Comparison of ENCODE assay signal across 8 cellular contexts in the genomic region with DNA sequence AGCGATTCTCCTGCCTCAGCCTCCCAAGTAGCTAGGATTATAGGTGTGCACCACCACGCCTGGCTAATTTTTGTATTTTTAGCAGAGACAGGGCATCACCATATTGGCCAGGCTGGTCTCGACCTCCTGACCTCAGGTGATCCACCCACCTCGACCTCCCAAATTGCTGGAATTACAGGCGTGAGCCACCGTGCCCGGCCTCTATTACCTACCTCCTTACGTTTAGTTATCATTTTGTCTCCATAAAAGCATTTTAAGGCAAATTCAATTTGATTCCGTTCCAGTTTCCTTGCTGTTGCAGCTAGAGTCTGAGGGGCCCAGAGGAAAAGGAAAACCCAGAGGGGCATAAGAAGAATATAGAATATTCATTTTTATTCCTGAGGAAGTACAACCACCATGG. TPM values are rescaled to one million over a fixed set of nuclear protein-coding genes. Genes with fewer than 3 reads are reported as not detected.
A peak's percentile ranks its signal among the peaks of the same experiment; 100 is the strongest.
DNase-seq lines count a peak whose midpoint lies in the region; ATAC-seq and TF ChIP-seq lines count a peak whose summit lies in the region.

No MANE protein-coding gene starts in this region.

- H3K4me3 ChIP-seq in HFF-Myc (replicated peaks; ENCODE audit: low read depth, low read length) (peak overlapping the region; percentile 65), iPS-18c (ENCODE audit: insufficient read depth, low read depth, low read length) (peak overlapping the region; percentile 0; the same call in 1 of the 2 replicates)

- H3K4me3 Mint-ChIP-seq in activated T-helper 17 cell treated with anti-CD3 and anti-CD28 coated beads, Interleukin-2, amount 50 U/mL, for 72 hours, result peak overlapping the region; percentile 100
- H3K4me3 Mint-ChIP-seq in stimulated activated naive B cell treated with anti-CD40 and anti-IgM and Interleukin-4, amounts not matched to agents 10 μg/mL and 1 μg/mL and 100 μg/mL, for 72 hours, result peak overlapping the region; percentile 100

- H3K4me1 Mint-ChIP-seq in activated T-helper 17 cell treated with anti-CD3 and anti-CD28 coated beads, Interleukin-2, amount 50 U/mL, for 72 hours, result peaks cover 27% of the 10 kb centered on the region
- peaks cover 24 to 40% of the 10 kb centered on the region in 2 donors for H3K4me1 Mint-ChIP-seq in stimulated activated naive B cell treated with anti-CD40 and anti-IgM and Interleukin-4, amounts not matched to agents 10 μg/mL and 1 μg/mL and 100 μg/mL, for 72 hours

- peak overlapping the region; percentile 98 for H3K27ac Mint-ChIP-seq in activated T-helper 17 cell treated with anti-CD3 and anti-CD28 coated beads, Interleukin-2, amount 50 U/mL, for 72 hours
- H3K27ac Mint-ChIP-seq in stimulated activated naive B cell treated with anti-CD40 and anti-IgM and Interleukin-4, amounts not matched to agents 10 μg/mL and 1 μg/mL and 100 μg/mL, for 72 hours, result peak overlapping the region; percentile 99

- peaks cover 33% of the 10 kb centered on the region for H3K36me3 Mint-ChIP-seq in activated T-helper 17 cell treated with anti-CD3 and anti-CD28 coated beads, Interleukin-2, amount 50 U/mL, for 72 hours (ENCODE audit: low read depth)
- H3K36me3 Mint-ChIP-seq in stimulated activated naive B cell treated with anti-CD40 and anti-IgM and Interleukin-4, amounts not matched to agents 10 μg/mL and 1 μg/mL and 100 μg/mL, for 72 hours, result peaks cover 11 to 24% of the 10 kb centered on the region in 2 donors

- DNase-seq in HFF-Myc (ENCODE audit: extremely low read depth, low read depth) (no peak), activated gamma-delta T cell (lab: John Stamatoyannopoulos, UW) (no peak), dedifferentiated amniotic fluid mesenchymal stem cell (ENCODE audit: extremely low spot score) (no peak), DMS153 (lab: John Stamatoyannopoulos, UW) (no peak)
- DNase-seq in stimulated activated naive B cell treated with anti-CD40 and anti-IgM and Interleukin-4, amounts not matched to agents 10 μg/mL and 1 μg/mL and 100 μg/mL, for 72 hours, result no peak
- no peak for DNase-seq in stimulated activated naive CD4-positive, alpha-beta T cell treated with Interleukin-2 at 50 U/mL for 16 hours (lab: John Stamatoyannopoulos, UW)

- no peaks in the 10 kb centered on the region for H3K9me3 Mint-ChIP-seq in activated T-helper 17 cell treated with anti-CD3 and anti-CD28 coated beads, Interleukin-2, amount 50 U/mL, for 72 hours
- no peaks in the 10 kb centered on the region for H3K9me3 Mint-ChIP-seq in stimulated activated naive B cell treated with anti-CD40 and anti-IgM and Interleukin-4, amounts not matched to agents 10 μg/mL and 1 μg/mL and 100 μg/mL, for 72 hours

- ATAC-seq in activated T-helper 17 cell treated with anti-CD3 and anti-CD28 coated beads, Interleukin-2, amount 50 U/mL, for 72 hours (replicated peaks), result no peak
- no peak for ATAC-seq in stimulated activated naive B cell treated with anti-CD40 and anti-IgM and Interleukin-4, amounts not matched to agents 10 μg/mL and 1 μg/mL and 100 μg/mL, for 72 hours (replicated peaks)

- no peak for TF ChIP-seq CTCF in HFF-Myc (IDR thresholded peaks at IDR 0.05; ENCODE audit: low read depth, low read length, missing control alignments)

- H3K27me3 Mint-ChIP-seq in activated T-helper 17 cell treated with anti-CD3 and anti-CD28 coated beads, Interleukin-2, amount 50 U/mL, for 72 hours, result no peaks in the 10 kb centered on the region
- peaks cover 0 to 7% of the 10 kb centered on the region in 2 donors for H3K27me3 Mint-ChIP-seq in stimulated activated naive B cell treated with anti-CD40 and anti-IgM and Interleukin-4, amounts not matched to agents 10 μg/mL and 1 μg/mL and 100 μg/mL, for 72 hours

- no peaks in the 10 kb centered on the region for H3K9me3 ChIP-seq in iPS-18c (ENCODE audit: control insufficient read depth, insufficient read depth, low read length)

RNA-seq across cellular contexts. Expression of a gene that starts 0.6 kb away (rescaled TPM):
- total RNA-seq in activated T-helper 17 cell treated with anti-CD3 and anti-CD28 coated beads, Interleukin-2, amount 50 U/mL, for 72 hours, result 10 to 100 TPM; 25.0 to 45.3 TPM
